Comparison of ENCODE assay signal across 10 cellular contexts in the genomic region with DNA sequence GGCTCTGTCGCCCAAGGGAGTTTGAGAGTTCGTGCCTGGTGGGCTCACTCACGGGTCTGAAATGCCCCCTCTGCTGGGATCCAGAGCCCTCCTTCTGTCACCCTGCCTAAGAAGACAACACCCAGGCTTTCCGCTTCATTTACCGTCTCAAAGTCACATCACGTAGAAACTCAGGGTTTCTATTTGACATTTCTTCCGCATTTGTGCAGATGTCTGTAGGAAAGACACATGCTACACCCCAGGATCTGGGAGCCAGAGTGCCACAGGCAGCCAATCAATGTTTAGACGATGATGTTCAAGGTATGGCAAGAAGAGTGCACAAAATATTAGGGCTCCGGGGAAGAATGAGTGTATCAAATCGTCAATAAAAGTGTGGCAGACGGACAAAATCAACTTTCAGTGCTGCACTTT. TPM values are rescaled to one million over a fixed set of nuclear protein-coding genes. Genes with fewer than 3 reads are reported as not detected.
DNase-seq lines count a peak whose midpoint lies in the region; ATAC-seq, FAIRE-seq and TF ChIP-seq lines count a peak whose summit lies in the region.
"Had no signal": no experiment of that assay in that cellular context is flagged by ENCODE, and none has a peak within 500 bp of the region (broad histone marks: within the 10 kb centered on the region; RNA-seq: fewer than 3 reads in every experiment).

No MANE protein-coding gene starts in this region.

- no peak overlapping the region for H4K91ac ChIP-seq in neuronal stem cell (ENCODE audit: low read depth, low read length, poor library complexity)

- H3K4me2 ChIP-seq in neuronal stem cell (ENCODE audit: insufficient read depth, low read length, poor library complexity, severe bottlenecking) = no peak overlapping the region

- peaks cover 87% of the 10 kb centered on the region for H3K4me1 Mint-ChIP-seq in activated T-cell treated with anti-CD3 and anti-CD28 coated beads, Interleukin-2, amount 50 U/mL, for 72 hours (ENCODE audit: low read depth)
- peaks cover 46 to 59% of the 10 kb centered on the region in 2 donors for H3K4me1 Mint-ChIP-seq in stimulated activated naive B cell treated with anti-CD40 and anti-IgM and Interleukin-4, amounts not matched to agents 10 μg/mL and 1 μg/mL and 100 μg/mL, for 72 hours

- H3K79me1 ChIP-seq in neuronal stem cell (ENCODE audit: low read depth, low read length) = no peaks in the 10 kb centered on the region

- H3K23ac ChIP-seq in neuronal stem cell (ENCODE audit: low read depth, low read length, poor library complexity) = no peak overlapping the region

- H2BK12ac ChIP-seq in neuronal stem cell (ENCODE audit: low read length) = no peak overlapping the region

- H3K36me3 ChIP-seq in KOPT-K1 (ENCODE audit: insufficient read depth, low read length) = peaks cover 8% of the 10 kb centered on the region
- no peaks in the 10 kb centered on the region for H3K36me3 ChIP-seq in neuronal stem cell (replicated peaks in 1 of 2; ENCODE audit: control insufficient read depth in 2 of 2, insufficient read depth in 2 of 2, low read length in 2 of 2)

- no peak overlapping the region for H3K4ac ChIP-seq in neuronal stem cell (ENCODE audit: low read length)

- H3K4me3 ChIP-seq in neuronal stem cell (ENCODE audit: low read length in 2 of 2) = no peak overlapping the region

- peaks cover 0 to 13% of the 10 kb centered on the region in 2 donors for H3K36me3 Mint-ChIP-seq in activated T-cell treated with anti-CD3 and anti-CD28 coated beads, Interleukin-2, amount 50 U/mL, for 72 hours (ENCODE audit: insufficient read depth in 2 of 2)
- peaks cover under 1 to 6% of the 10 kb centered on the region in 2 donors for H3K36me3 Mint-ChIP-seq in stimulated activated naive B cell treated with anti-CD40 and anti-IgM and Interleukin-4, amounts not matched to agents 10 μg/mL and 1 μg/mL and 100 μg/mL, for 72 hours

- H3K4me3 Mint-ChIP-seq in activated T-cell treated with anti-CD3 and anti-CD28 coated beads, Interleukin-2, amount 50 U/mL, for 72 hours = peak overlapping the region; percentile 72 to 87
- H3K4me3 Mint-ChIP-seq in stimulated activated naive B cell treated with anti-CD40 and anti-IgM and Interleukin-4, amounts not matched to agents 10 μg/mL and 1 μg/mL and 100 μg/mL, for 72 hours = peak overlapping the region; percentile 29 to 57
- H3K4me3 Mint-ChIP-seq: H9 had no signal

- H3K9ac ChIP-seq in neuronal stem cell (ENCODE audit: low read depth, low read length, poor library complexity) = no peak overlapping the region

- H3K27ac Mint-ChIP-seq in activated T-cell treated with anti-CD3 and anti-CD28 coated beads, Interleukin-2, amount 50 U/mL, for 72 hours = peak overlapping the region; percentile 94
- peak overlapping the region; percentile 73 for H3K27ac Mint-ChIP-seq in stimulated activated naive B cell treated with anti-CD40 and anti-IgM and Interleukin-4, amounts not matched to agents 10 μg/mL and 1 μg/mL and 100 μg/mL, for 72 hours
- H3K27ac Mint-ChIP-seq: H9 had no signal

- no peak for FAIRE-seq in D721Med (lab: Jason Lieb, UNC)

- no peak for ATAC-seq in activated T-cell treated with anti-CD3 and anti-CD28 coated beads, Interleukin-2, amount 50 U/mL, for 72 hours (replicated peaks in 1 of 2)
- peak; percentile 48 for ATAC-seq in GM21825 (IDR thresholded peaks at IDR 0.05; ENCODE audit: unreplicated experiment)
- peak; percentile 89 for ATAC-seq in stimulated activated naive B cell treated with anti-CD40 and anti-IgM and Interleukin-4, amounts not matched to agents 10 μg/mL and 1 μg/mL and 100 μg/mL, for 72 hours (replicated peaks)

- H3K4me1 ChIP-seq in neuronal stem cell (ENCODE audit: control insufficient read depth in 2 of 2, insufficient read depth in 1 of 2, low read depth in 1 of 2, low read length in 2 of 2) = no peaks in the 10 kb centered on the region

- no peaks in the 10 kb centered on the region for H3K27me3 Mint-ChIP-seq in activated T-cell treated with anti-CD3 and anti-CD28 coated beads, Interleukin-2, amount 50 U/mL, for 72 hours (ENCODE audit: low read depth)
- no peaks in the 10 kb centered on the region for H3K27me3 Mint-ChIP-seq in stimulated activated naive B cell treated with anti-CD40 and anti-IgM and Interleukin-4, amounts not matched to agents 10 μg/mL and 1 μg/mL and 100 μg/mL, for 72 hours

- H3K27me3 ChIP-seq in neuronal stem cell (ENCODE audit: control insufficient read depth in 3 of 3, insufficient read depth in 3 of 3, low read depth in 1 of 3, low read length in 3 of 3) = no peaks in the 10 kb centered on the region

- H3K27ac ChIP-seq in KOPT-K1 (ENCODE audit: low read depth, low read length, poor library complexity, severe bottlenecking) (peak overlapping the region; percentile 96), neuronal stem cell (replicated peaks; ENCODE audit: low read length) (no peak overlapping the region)

- no peak overlapping the region for H3K14ac ChIP-seq in neuronal stem cell (ENCODE audit: low read length)

- no peak overlapping the region for H2AFZ ChIP-seq in neuronal stem cell (ENCODE audit: low read length)

- no peak for DNase-seq in activated T-cell treated with anti-CD3 and anti-CD28 coated beads, Interleukin-2, amount 50 U/mL, for 72 hours
- no peak for DNase-seq in activated T-cell treated with anti-CD3 and anti-CD28 coated beads, Interleukin-2, amount 50 U/mL, for 48 hours
- no peak for DNase-seq in stimulated activated naive B cell treated with anti-CD40 and anti-IgM and Interleukin-4, amounts not matched to agents 10 μg/mL and 1 μg/mL and 100 μg/mL, for 72 hours
- DNase-seq in D721Med (ENCODE audit: insufficient read length, low spot score) (no peak), NCI-H2227 treated with DMSO at 0.1 percent for 48 hours (lab: John Stamatoyannopoulos, UW) (no peak), neuronal stem cell (ENCODE audit: low spot score) (no peak)
- DNase-seq: H9, SHP77 had no signal

- peaks cover 0 to 3% of the 10 kb centered on the region in 2 donors for H3K9me3 Mint-ChIP-seq in activated T-cell treated with anti-CD3 and anti-CD28 coated beads, Interleukin-2, amount 50 U/mL, for 72 hours
- peaks cover 3 to 7% of the 10 kb centered on the region in 2 donors for H3K9me3 Mint-ChIP-seq in stimulated activated naive B cell treated with anti-CD40 and anti-IgM and Interleukin-4, amounts not matched to agents 10 μg/mL and 1 μg/mL and 100 μg/mL, for 72 hours
- H3K9me3 Mint-ChIP-seq: H9 had no signal

- H2BK120ac ChIP-seq in neuronal stem cell (ENCODE audit: low read depth, low read length) = no peak overlapping the region

- no CpG with 5 or more reads among the region's 11 CpGs for WGBS in neuronal stem cell (ENCODE audit: extremely low coverage in 2 of 2, insufficient read length in 2 of 2, insufficient replicate concordance in 1 of 2), 2 donors

- no peak overlapping the region for H2BK5ac ChIP-seq in neuronal stem cell (ENCODE audit: low read length)

- H3K9me3 ChIP-seq in KOPT-K1 (ENCODE audit: insufficient read depth, low read length, poor library complexity, severe bottlenecking) (peaks cover 5% of the 10 kb centered on the region), neuronal stem cell (replicated peaks in 1 of 2; ENCODE audit: control insufficient read depth in 2 of 2, insufficient read depth in 1 of 2, low read depth in 1 of 2, low read length in 2 of 2) (peaks cover 2 to 8% of the 10 kb centered on the region in 2 donors)

- H3K18ac ChIP-seq in neuronal stem cell (ENCODE audit: low read length) = no peak overlapping the region

- no peak for TF ChIP-seq CTCF in D721Med (IDR thresholded peaks at IDR 0.05; ENCODE audit: insufficient read depth, missing control alignments)

- H2BK15ac ChIP-seq in neuronal stem cell (ENCODE audit: low read length) = no peak overlapping the region

- H4K8ac ChIP-seq in neuronal stem cell (ENCODE audit: low read depth, low read length) = no peak overlapping the region

- H2AK5ac ChIP-seq in neuronal stem cell (ENCODE audit: low read depth, low read length) = no peak overlapping the region

RNA-seq across cellular contexts. Expression of gene ACKR3, which starts 24.4 kb away (rescaled TPM):
- total RNA-seq in activated T-cell treated with anti-CD3 and anti-CD28 coated beads, Interleukin-2, amount 50 U/mL, for 72 hours = 1 to 10 TPM in 1 of 2 donors, under 1 TPM in 1; 0.83 to 1.0 TPM
- polyA plus RNA-seq in neuronal stem cell (2013, experiment 1 of 2) = 4.4 TPM
- polyA plus RNA-seq in neuronal stem cell (2013, experiment 2 of 2) = 4.3 TPM

Comparison
In these comparisons a context has a peak if more than half of its experiments do, and no peak if none do; other contexts are left out.
1. ATAC-seq: peak in GM21825 (single experiment) and stimulated activated naive B cell treated with anti-CD40 and anti-IgM and Interleukin-4, amounts not matched to agents 10 μg/mL and 1 μg/mL and 100 μg/mL, for 72 hours (2 of 2); none in activated T-cell treated with anti-CD3 and anti-CD28 coated beads, Interleukin-2, amount 50 U/mL, for 72 hours (0 of 2).